Comparison of ENCODE assay signal across 1 cellular context in genomic region chr2:191666733-191667132, GRCh38.
TF ChIP-seq lines count a peak whose summit lies in the region.

No MANE protein-coding gene starts in this region.

TF ChIP-seq in GM23338, 12 proteins besides CTCF, POLR2A, EP300 and RAD21 (continued from another document):
- TF ChIP-seq ZNF462 (CRISPR knock-in tag; IDR thresholded peaks at IDR 0.05) (no peak), EZH2 (IDR thresholded peaks at IDR 0.05; ENCODE audit: low read depth, unreplicated experiment) (no peak), STAT1 (IDR thresholded peaks at IDR 0.05; ENCODE audit: unreplicated experiment) (no peak), CREB1 (CRISPR knock-in tag; IDR thresholded peaks at IDR 0.05; ENCODE audit: low read depth) (no peak), NANOG (IDR thresholded peaks at IDR 0.05; ENCODE audit: borderline replicate concordance) (no peak)
